8 cellular contexts compared by ENCODE assay signal in the genomic region with DNA sequence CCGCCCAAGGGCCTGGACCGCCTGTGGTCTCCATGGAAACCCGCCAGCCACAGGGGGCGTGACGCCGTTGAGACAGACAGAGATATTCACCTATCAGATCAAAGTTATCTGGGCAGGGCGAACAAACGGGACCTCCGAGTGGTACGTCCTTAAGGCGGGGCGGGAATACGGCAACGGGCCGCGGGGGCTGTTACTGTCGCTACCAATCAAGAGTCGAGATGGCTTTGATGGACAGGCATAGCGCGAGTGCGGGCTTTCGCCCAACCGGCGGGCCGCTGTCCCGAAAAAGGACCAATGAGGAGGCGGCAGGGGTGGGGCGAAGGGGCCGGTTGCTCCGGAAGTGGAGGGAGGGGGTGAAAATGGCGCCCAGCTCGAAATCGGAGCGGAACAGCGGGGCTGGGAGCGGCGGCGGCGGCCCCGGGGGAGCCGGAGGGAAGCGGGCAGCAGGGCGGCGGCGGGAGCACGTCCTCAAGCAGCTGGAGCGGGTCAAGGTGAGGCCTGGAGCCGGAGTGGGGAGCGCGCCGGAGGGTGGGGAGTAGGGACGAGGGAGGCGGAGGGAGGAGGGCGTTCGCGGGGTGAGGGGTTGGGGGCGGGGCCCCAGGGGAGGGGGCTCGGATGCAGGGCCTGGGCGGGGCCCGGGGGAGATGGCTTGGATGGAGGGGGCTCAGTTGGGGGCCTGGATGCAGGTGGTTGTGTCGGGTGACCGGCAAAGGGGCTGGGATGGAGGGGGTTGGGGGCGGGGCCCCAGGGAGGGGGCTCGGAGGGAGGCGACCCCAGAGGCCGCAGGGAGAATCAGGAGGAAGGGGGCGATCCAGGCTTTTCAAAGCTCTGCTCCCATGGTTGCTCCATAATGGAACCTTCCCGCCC. TPM values are rescaled to one million over a fixed set of nuclear protein-coding genes. Genes with fewer than 3 reads are reported as not detected.
DNase-seq lines count a peak whose midpoint lies in the region; ATAC-seq and TF ChIP-seq lines count a peak whose summit lies in the region.

A gene with protein sequence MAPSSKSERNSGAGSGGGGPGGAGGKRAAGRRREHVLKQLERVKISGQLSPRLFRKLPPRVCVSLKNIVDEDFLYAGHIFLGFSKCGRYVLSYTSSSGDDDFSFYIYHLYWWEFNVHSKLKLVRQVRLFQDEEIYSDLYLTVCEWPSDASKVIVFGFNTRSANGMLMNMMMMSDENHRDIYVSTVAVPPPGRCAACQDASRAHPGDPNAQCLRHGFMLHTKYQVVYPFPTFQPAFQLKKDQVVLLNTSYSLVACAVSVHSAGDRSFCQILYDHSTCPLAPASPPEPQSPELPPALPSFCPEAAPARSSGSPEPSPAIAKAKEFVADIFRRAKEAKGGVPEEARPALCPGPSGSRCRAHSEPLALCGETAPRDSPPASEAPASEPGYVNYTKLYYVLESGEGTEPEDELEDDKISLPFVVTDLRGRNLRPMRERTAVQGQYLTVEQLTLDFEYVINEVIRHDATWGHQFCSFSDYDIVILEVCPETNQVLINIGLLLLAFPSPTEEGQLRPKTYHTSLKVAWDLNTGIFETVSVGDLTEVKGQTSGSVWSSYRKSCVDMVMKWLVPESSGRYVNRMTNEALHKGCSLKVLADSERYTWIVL (plus strand): TSS at position 356 of the 867 bp plus-strand sequence. CDS start 4 bp downstream, at position 360.

- intact Hi-C loops in breast epithelium (cut with DNase I; ENCODE audit: low total_unique reads): no loop called here

- peaks cover 19% of the 10 kb centered on the region for H3K79me2 ChIP-seq in ACC112 (ENCODE audit: control insufficient read depth, insufficient read depth, low read length, unreplicated experiment)

- peak within 1 kb of the TSS; percentile 84 for H3K9ac ChIP-seq in iPS-18a (ENCODE audit: low read length)
- H3K9ac ChIP-seq in skeletal muscle satellite cell (ENCODE audit: low read depth, low read length): peak within 1 kb of the TSS; percentile 79

- H3K4me1 ChIP-seq in ACC112 (ENCODE audit: control insufficient read depth, insufficient read depth, low read length, unreplicated experiment) (no peaks in the 10 kb centered on the region), breast epithelium (peaks cover 7 to 12% of the 10 kb centered on the region in 2 donors), iPS-18a (ENCODE audit: control insufficient read depth, low read depth, low read length) (no peaks in the 10 kb centered on the region), skeletal muscle satellite cell (ENCODE audit: control insufficient read depth, insufficient read depth, low read length) (peaks cover 8% of the 10 kb centered on the region)

- H3K27ac ChIP-seq in ACC112 (ENCODE audit: low read depth, low read length) (peak within 1 kb of the TSS; percentile 61), VCaP (peak within 1 kb of the TSS; percentile 79; the same call in 1 of the 2 replicates), breast epithelium (peak within 1 kb of the TSS; percentile 92 to 93), iPS-18a (ENCODE audit: low read length) (peak within 1 kb of the TSS; percentile 75)

- H3K36me3 ChIP-seq in ACC112 (ENCODE audit: insufficient read depth, low read length) (no peaks in the 10 kb centered on the region), breast epithelium (peaks cover 3% of the 10 kb centered on the region), iPS-18a (ENCODE audit: control insufficient read depth, low read depth, low read length) (peaks cover 32% of the 10 kb centered on the region), skeletal muscle satellite cell (ENCODE audit: insufficient read depth, low read length) (peaks cover 19% of the 10 kb centered on the region)

- peak; percentile 97 for ATAC-seq in GM18870 (IDR thresholded peaks at IDR 0.05; ENCODE audit: unreplicated experiment)
- ATAC-seq in HG03135 (IDR thresholded peaks at IDR 0.05; ENCODE audit: unreplicated experiment): peak; percentile 97

- H3K4me3 ChIP-seq in ACC112 (ENCODE audit: low read depth, low read length) (peak within 1 kb of the TSS; percentile 96), breast epithelium (peak within 1 kb of the TSS; percentile 74 to 86 (median 84)), iPS-18a (ENCODE audit: low read length) (peak within 1 kb of the TSS; percentile 67), skeletal muscle satellite cell (ENCODE audit: low read length) (peak within 1 kb of the TSS; percentile 93)

- peak within 1 kb of the TSS; percentile 69 for H2AFZ ChIP-seq in ACC112 (ENCODE audit: low read length, unreplicated experiment)

- H3K27me3 ChIP-seq in ACC112 (ENCODE audit: insufficient read depth, low read length): no peaks in the 10 kb centered on the region
- no peaks in the 10 kb centered on the region for H3K27me3 ChIP-seq in breast epithelium
- H3K27me3 ChIP-seq in iPS-18a (ENCODE audit: control insufficient read depth, insufficient read depth, low read length): no peaks in the 10 kb centered on the region
- no peaks in the 10 kb centered on the region for H3K27me3 ChIP-seq in skeletal muscle satellite cell (ENCODE audit: control insufficient read depth, insufficient read depth, low read length)

- peak within 1 kb of the TSS; percentile 89 for H3K4me2 ChIP-seq in skeletal muscle satellite cell (ENCODE audit: low read length)

- DNase-seq in NCI-H2196 treated with DMSO at 0.1 percent for 48 hours (lab: John Stamatoyannopoulos, UW; ENCODE audit: unreplicated experiment) (peak; percentile 98), breast epithelium (ENCODE audit: low spot score in 2 of 2) (peak; percentile 100)

- TF ChIP-seq CTCF in VCaP (conservative IDR thresholded peaks at IDR 0.05) (no peak), breast epithelium (IDR thresholded peaks at IDR 0.05) (no peak)

- H3K9me3 ChIP-seq in breast epithelium (no peaks in the 10 kb centered on the region), iPS-18a (ENCODE audit: control insufficient read depth, low read depth, low read length) (no peaks in the 10 kb centered on the region), skeletal muscle satellite cell (replicated peaks; ENCODE audit: low read length) (no peaks in the 10 kb centered on the region)

- TF ChIP-seq POLR2A in breast epithelium (IDR thresholded peaks at IDR 0.05): peak; percentile 60

RNA-seq across cellular contexts. Expression of the gene that starts here (rescaled TPM):
- total RNA-seq in breast epithelium: 10 to 100 TPM; 13.4 to 22.7 (median 19.0) TPM
- 10.1 and 17.3 TPM in 2 replicates for total RNA-seq in skeletal muscle satellite cell (2012; rRNA removed)

Comparison
In these comparisons a context has a peak if more than half of its experiments do, and no peak if none do; other contexts are left out.
1. Peak in every context shown above with its lines: DNase-seq, ATAC-seq, H3K4me3 ChIP-seq and H3K27ac ChIP-seq.